ENCODE assay signal across 1 cellular context in genomic region chr18:46917108-46917807, GRCh38.
TF ChIP-seq lines count a peak whose summit lies in the region.

A gene with protein sequence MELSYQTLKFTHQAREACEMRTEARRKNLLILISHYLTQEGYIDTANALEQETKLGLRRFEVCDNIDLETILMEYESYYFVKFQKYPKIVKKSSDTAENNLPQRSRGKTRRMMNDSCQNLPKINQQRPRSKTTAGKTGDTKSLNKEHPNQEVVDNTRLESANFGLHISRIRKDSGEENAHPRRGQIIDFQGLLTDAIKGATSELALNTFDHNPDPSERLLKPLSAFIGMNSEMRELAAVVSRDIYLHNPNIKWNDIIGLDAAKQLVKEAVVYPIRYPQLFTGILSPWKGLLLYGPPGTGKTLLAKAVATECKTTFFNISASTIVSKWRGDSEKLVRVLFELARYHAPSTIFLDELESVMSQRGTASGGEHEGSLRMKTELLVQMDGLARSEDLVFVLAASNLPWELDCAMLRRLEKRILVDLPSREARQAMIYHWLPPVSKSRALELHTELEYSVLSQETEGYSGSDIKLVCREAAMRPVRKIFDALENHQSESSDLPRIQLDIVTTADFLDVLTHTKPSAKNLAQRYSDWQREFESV (plus strand): TSS chr18:46917602. CDS start chr18:46946873, 29,271 bp downstream.
TSS of gene PIAS2 (minus strand) at chr18:46917507. CDS start at chr18:46917345, 162 bp downstream.

TF ChIP-seq in GM12878, 131 proteins besides CTCF, POLR2A, EP300 and RAD21 (continues in another document):
- TF ChIP-seq, protein P1, sequence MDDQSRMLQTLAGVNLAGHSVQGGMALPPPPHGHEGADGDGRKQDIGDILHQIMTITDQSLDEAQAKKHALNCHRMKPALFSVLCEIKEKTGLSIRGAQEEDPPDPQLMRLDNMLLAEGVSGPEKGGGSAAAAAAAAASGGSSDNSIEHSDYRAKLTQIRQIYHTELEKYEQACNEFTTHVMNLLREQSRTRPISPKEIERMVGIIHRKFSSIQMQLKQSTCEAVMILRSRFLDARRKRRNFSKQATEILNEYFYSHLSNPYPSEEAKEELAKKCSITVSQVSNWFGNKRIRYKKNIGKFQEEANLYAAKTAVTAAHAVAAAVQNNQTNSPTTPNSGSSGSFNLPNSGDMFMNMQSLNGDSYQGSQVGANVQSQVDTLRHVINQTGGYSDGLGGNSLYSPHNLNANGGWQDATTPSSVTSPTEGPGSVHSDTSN (IDR thresholded peaks at IDR 0.05; ENCODE audit: insufficient replicate concordance, low read depth, low read length): no peak
- TF ChIP-seq SREBF2 (IDR thresholded peaks at IDR 0.05; ENCODE audit: low read length) (no peak), ZBED1 (IDR thresholded peaks at IDR 0.05; ENCODE audit: borderline replicate concordance) (no peak), TCF12 (IDR thresholded peaks at IDR 0.05; ENCODE audit: low read depth, low read length) (no peak; the same call in 1 of the 2 replicates), NR2F1 (conservative IDR thresholded peaks at IDR 0.05) (peak; percentile 65; the same call in 1 of the 2 replicates), RB1 (IDR thresholded peaks at IDR 0.05; ENCODE audit: borderline replicate concordance) (peak; percentile 94), IKZF1 (conservative IDR thresholded peaks at IDR 0.05) (peak; percentile 83), GATAD2B (conservative IDR thresholded peaks at IDR 0.05; ENCODE audit: low read depth) (peak; percentile 93), MYB (IDR thresholded peaks at IDR 0.05; ENCODE audit: borderline replicate concordance, low read depth, low read length) (no peak), DPF2 (IDR thresholded peaks at IDR 0.05) (peak; percentile 90), FOXM1 (IDR thresholded peaks at IDR 0.05; ENCODE audit: low read depth, low read length) (no peak), USF2 (IDR thresholded peaks at IDR 0.05; ENCODE audit: borderline replicate concordance, low read depth, low read length) (peak; percentile 49), GABPA (IDR thresholded peaks at IDR 0.05; ENCODE audit: low read depth) (no peak), BACH1 (IDR thresholded peaks at IDR 0.05; ENCODE audit: borderline replicate concordance) (peak; percentile 86; the same call in 1 of the 2 replicates), NBN (IDR thresholded peaks at IDR 0.05) (no peak), RAD51 (IDR thresholded peaks at IDR 0.05) (no peak), ZNF687 (IDR thresholded peaks at IDR 0.05) (peak; percentile 64; the same call in 1 of the 2 replicates), PAX5 (IDR thresholded peaks at IDR 0.05; ENCODE audit: borderline replicate concordance, low read depth, low read length) (no peak), SUPT20H (IDR thresholded peaks at IDR 0.05; ENCODE audit: borderline replicate concordance, control insufficient read depth, low read depth, low read length) (no peak), TCF3 (IDR thresholded peaks at IDR 0.05; ENCODE audit: borderline replicate concordance, insufficient read depth, low read depth, low read length) (peak; percentile 57; the same call in 1 of the 2 replicates), POLR2AphosphoS5 (IDR thresholded peaks at IDR 0.05; ENCODE audit: low read length) (peak; percentile 69; the same call in 1 of the 2 replicates), SP1 (IDR thresholded peaks at IDR 0.05; ENCODE audit: low read depth, low read length) (peak; percentile 10), TAF1 (IDR thresholded peaks at IDR 0.05; ENCODE audit: borderline replicate concordance, low read depth, low read length) (peak; percentile 78; the same call in 1 of the 2 replicates), LARP7 (IDR thresholded peaks at IDR 0.05) (peak; percentile 91), RELB (IDR thresholded peaks at IDR 0.05; ENCODE audit: low read depth) (no peak), EZH2 (IDR thresholded peaks at IDR 0.05; ENCODE audit: borderline replicate concordance, control insufficient read depth, low read depth, low read length) (no peak), BCL11A (IDR thresholded peaks at IDR 0.05; ENCODE audit: low read depth, low read length) (no peak), ZNF384 (IDR thresholded peaks at IDR 0.05; ENCODE audit: borderline replicate concordance, low read depth, low read length) (no peak), POU2F2 (IDR thresholded peaks at IDR 0.05; ENCODE audit: borderline replicate concordance, low read depth, low read length) (peak; percentile 52; the same call in 1 of the 3 replicates), STAT1 (conservative IDR thresholded peaks at IDR 0.05) (0 out of 2 replicates have a peak, but pooled peaks have one; percentile 64), YY1 (IDR thresholded peaks at IDR 0.05; ENCODE audit: low read depth, low read length) (peak; percentile 76), ATF2 (IDR thresholded peaks at IDR 0.05; ENCODE audit: low read length) (no peak), HCFC1 (IDR thresholded peaks at IDR 0.05; ENCODE audit: low read length) (peak; percentile 21), CHD2 (IDR thresholded peaks at IDR 0.05; ENCODE audit: borderline replicate concordance, low read depth, low read length) (no peak), TCF7 (IDR thresholded peaks at IDR 0.05; ENCODE audit: borderline replicate concordance) (no peak), RUNX3 (IDR thresholded peaks at IDR 0.05; ENCODE audit: low read length) (peak; percentile 64), ZNF592 (IDR thresholded peaks at IDR 0.05) (no peak), CREB1 (IDR thresholded peaks at IDR 0.05; ENCODE audit: low read depth) (no peak), NR2C1 (IDR thresholded peaks at IDR 0.05) (0 out of 2 replicates have a peak, but pooled peaks have one; percentile 13), KDM1A (IDR thresholded peaks at IDR 0.05; ENCODE audit: borderline replicate concordance) (no peak)
- TF ChIP-seq, protein P2, sequence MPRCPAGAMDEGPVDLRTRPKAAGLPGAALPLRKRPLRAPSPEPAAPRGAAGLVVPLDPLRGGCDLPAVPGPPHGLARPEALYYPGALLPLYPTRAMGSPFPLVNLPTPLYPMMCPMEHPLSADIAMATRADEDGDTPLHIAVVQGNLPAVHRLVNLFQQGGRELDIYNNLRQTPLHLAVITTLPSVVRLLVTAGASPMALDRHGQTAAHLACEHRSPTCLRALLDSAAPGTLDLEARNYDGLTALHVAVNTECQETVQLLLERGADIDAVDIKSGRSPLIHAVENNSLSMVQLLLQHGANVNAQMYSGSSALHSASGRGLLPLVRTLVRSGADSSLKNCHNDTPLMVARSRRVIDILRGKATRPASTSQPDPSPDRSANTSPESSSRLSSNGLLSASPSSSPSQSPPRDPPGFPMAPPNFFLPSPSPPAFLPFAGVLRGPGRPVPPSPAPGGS (IDR thresholded peaks at IDR 0.05; ENCODE audit: borderline replicate concordance, insufficient read depth, low read depth, low read length, poor library complexity, severe bottlenecking): peak; percentile 12
- TF ChIP-seq, protein P3, sequence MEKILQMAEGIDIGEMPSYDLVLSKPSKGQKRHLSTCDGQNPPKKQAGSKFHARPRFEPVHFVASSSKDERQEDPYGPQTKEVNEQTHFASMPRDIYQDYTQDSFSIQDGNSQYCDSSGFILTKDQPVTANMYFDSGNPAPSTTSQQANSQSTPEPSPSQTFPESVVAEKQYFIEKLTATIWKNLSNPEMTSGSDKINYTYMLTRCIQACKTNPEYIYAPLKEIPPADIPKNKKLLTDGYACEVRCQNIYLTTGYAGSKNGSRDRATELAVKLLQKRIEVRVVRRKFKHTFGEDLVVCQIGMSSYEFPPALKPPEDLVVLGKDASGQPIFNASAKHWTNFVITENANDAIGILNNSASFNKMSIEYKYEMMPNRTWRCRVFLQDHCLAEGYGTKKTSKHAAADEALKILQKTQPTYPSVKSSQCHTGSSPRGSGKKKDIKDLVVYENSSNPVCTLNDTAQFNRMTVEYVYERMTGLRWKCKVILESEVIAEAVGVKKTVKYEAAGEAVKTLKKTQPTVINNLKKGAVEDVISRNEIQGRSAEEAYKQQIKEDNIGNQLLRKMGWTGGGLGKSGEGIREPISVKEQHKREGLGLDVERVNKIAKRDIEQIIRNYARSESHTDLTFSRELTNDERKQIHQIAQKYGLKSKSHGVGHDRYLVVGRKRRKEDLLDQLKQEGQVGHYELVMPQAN (conservative IDR thresholded peaks at IDR 0.05): peak; percentile 74
- TF ChIP-seq, protein P4, sequence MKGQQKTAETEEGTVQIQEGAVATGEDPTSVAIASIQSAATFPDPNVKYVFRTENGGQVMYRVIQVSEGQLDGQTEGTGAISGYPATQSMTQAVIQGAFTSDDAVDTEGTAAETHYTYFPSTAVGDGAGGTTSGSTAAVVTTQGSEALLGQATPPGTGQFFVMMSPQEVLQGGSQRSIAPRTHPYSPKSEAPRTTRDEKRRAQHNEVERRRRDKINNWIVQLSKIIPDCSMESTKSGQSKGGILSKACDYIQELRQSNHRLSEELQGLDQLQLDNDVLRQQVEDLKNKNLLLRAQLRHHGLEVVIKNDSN (IDR thresholded peaks at IDR 0.05; ENCODE audit: borderline replicate concordance, extremely low read length, insufficient read depth, low read depth, low read length): peak; percentile 87
